1 cellular context compared by ENCODE assay signal in the genomic region with DNA sequence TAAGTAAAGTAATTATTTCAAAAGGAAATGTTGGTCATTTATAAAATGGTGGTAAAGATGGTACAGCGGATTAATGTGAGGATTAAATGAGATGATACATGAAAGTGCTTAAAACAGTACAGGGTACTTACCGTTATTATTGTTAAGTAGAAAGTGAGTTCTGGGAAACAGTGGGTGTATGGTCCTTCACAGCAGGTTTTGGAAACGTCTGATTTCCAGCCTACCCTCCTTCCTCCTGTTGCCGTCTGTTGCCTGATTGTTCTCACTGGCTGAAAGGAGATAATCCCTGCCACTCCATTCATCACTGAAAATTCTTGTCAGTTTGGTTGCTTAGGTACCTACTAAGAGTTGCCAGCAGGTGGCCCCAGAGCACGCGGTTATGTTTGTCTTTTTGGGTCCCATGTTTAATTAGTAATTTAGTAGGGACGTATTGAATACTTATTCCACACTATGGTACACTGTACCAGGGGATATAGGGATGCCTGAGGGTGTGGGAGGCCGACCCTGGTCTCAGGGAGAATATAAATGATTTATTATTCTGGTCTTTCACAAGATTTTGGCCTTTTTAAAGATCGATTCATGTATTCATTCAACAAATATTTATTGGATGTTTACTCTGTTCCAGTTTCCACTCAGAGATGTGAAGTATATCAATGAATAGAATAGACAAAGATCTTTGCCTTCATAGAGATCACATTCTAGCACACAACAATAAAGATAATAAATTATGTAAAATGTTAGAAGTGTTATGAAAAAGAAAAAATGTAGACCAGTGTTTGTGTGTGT.
TF ChIP-seq lines count a peak whose summit lies in the region.

No MANE protein-coding gene starts in this region.

TF ChIP-seq in K562, 482 proteins besides CTCF, POLR2A, EP300 and RAD21 (continued from another document):
- TF ChIP-seq UBTF (IDR thresholded peaks at IDR 0.05; ENCODE audit: borderline replicate concordance in 1 of 2, low read depth in 2 of 2, low read length in 2 of 2) (0 out of 4 replicates have a peak, but pooled peaks of 1 of the 2 experiments have one; percentile 29), CBFA2T2 (conservative IDR thresholded peaks at IDR 0.05) (0 out of 2 replicates have a peak, but pooled peaks have one; percentile 28), MECOM (CRISPR knock-in tag; IDR thresholded peaks at IDR 0.05) (0 out of 2 replicates have a peak, but pooled peaks have one; percentile 37), REST (CRISPR knock-in tag; IDR thresholded peaks at IDR 0.05; ENCODE audit: low read depth) (no peak), PKNOX1 (IDR thresholded peaks at IDR 0.05) (peak; percentile 82), ZNF347 (CRISPR knock-in tag; IDR thresholded peaks at IDR 0.05; ENCODE audit: low read depth) (no peak), RFX1 (IDR thresholded peaks at IDR 0.05) (peak; percentile 46), MEIS2 (IDR thresholded peaks at IDR 0.05; ENCODE audit: partially characterized antibody) (peak; percentile 84)
